In genomic region chr15:62087671-62088360, GRCh38 we compare ENCODE assay signal across 1 cellular context.
A peak's percentile ranks its signal among the peaks of the same experiment; 100 is the strongest.
TF ChIP-seq lines count a peak whose summit lies in the region.

No MANE protein-coding gene starts in this region.

TF ChIP-seq in SK-N-SH, 30 proteins besides CTCF, POLR2A, EP300 and RAD21 (continued from another document):
- TF ChIP-seq REST (IDR thresholded peaks at IDR 0.05; ENCODE audit: low read depth, low read length) (no peak), RFX5 (IDR thresholded peaks at IDR 0.05; ENCODE audit: low read length) (peak; percentile 55; the same call in 1 of the 2 replicates), MEF2A (IDR thresholded peaks at IDR 0.05; ENCODE audit: borderline replicate concordance, low read depth) (no peak), RXRA (IDR thresholded peaks at IDR 0.05; ENCODE audit: borderline replicate concordance, low read depth) (no peak), RCOR1 (IDR thresholded peaks at IDR 0.05; ENCODE audit: low read length) (peak; percentile 84; the same call in 1 of the 2 replicates), SIN3A (IDR thresholded peaks at IDR 0.05; ENCODE audit: borderline replicate concordance, low read depth, low read length) (no peak), USF2 (IDR thresholded peaks at IDR 0.05; ENCODE audit: borderline replicate concordance, low read depth, low read length) (no peak), IRF3 (IDR thresholded peaks at IDR 0.05; ENCODE audit: low read depth, low read length) (no peak), TAF1 (IDR thresholded peaks at IDR 0.05; ENCODE audit: borderline replicate concordance, low read depth, low read length) (no peak), NRF1 (IDR thresholded peaks at IDR 0.05; ENCODE audit: low read depth, low read length) (no peak), NFIC (IDR thresholded peaks at IDR 0.05; ENCODE audit: borderline replicate concordance) (no peak), PBX3 (IDR thresholded peaks at IDR 0.05) (no peak), ZBTB33 (IDR thresholded peaks at IDR 0.05; ENCODE audit: borderline replicate concordance, low read depth) (no peak), YY1 (IDR thresholded peaks at IDR 0.05; ENCODE audit: low read depth) (no peak), TCF12 (IDR thresholded peaks at IDR 0.05) (no peak), POLR2AphosphoS5 (IDR thresholded peaks at IDR 0.05; ENCODE audit: low read depth, low read length) (no peak), MAX (IDR thresholded peaks at IDR 0.05; ENCODE audit: low read depth) (no peak)
